Comparison of ENCODE assay signal across 8 cellular contexts in the genomic region with DNA sequence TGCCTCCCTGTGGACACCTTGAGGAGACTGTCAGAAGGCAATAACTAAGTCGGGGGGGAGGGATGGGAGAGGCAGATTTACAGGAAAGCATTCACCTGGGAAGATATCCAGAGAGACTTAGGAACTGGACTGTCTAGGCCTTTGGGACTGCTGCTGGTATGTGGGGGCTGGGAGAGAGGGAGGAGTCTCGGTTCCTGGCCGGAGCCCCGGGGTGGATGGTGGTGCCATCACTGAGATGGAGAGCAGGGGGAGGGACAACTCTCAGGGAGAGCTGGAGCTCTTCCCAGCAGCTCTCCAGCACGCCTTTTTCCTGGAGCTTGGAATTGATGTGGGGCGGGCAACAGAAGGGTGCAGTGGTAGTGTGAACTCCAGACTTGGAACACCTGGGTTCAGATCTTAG. TPM values are rescaled to one million over a fixed set of nuclear protein-coding genes. Genes with fewer than 3 reads are reported as not detected.
A peak's percentile ranks its signal among the peaks of the same experiment; 100 is the strongest.
DNase-seq lines count a peak whose midpoint lies in the region; ATAC-seq and TF ChIP-seq lines count a peak whose summit lies in the region.

No MANE protein-coding gene starts in this region.

- peak overlapping the region; percentile 92; the same call in 1 of the 2 replicates for H3K27ac ChIP-seq in 22Rv1
- H3K27ac ChIP-seq in muscle layer of duodenum (ENCODE audit: low read length) = peak overlapping the region; percentile 61

- no peak for TF ChIP-seq CTCF in 22Rv1 (IDR thresholded peaks at IDR 0.05)
- no peak for TF ChIP-seq CTCF in fibroblast of the aortic adventitia (IDR thresholded peaks at IDR 0.05; ENCODE audit: insufficient read depth, low read length)

- intact Hi-C loops in activated T-helper 1 cell treated with anti-CD3 and anti-CD28 coated beads, Interleukin-12 subunit alpha, Interleukin-12 subunit beta, Interleukin-2, Interleukin-4 antibody, amounts not matched to agents 30 ng/mL and 10 ng/mL and 1 ng/mL, durations not matched to agents 14 hours and 24 hours and 36 hours (cut with micrococcal nuclease) = no loop called here

- ATAC-seq in GM21367 (IDR thresholded peaks at IDR 0.05; ENCODE audit: unreplicated experiment) = no peak
- ATAC-seq in GM19023 (IDR thresholded peaks at IDR 0.05; ENCODE audit: unreplicated experiment) = no peak

- H3K27me3 ChIP-seq in muscle layer of duodenum (ENCODE audit: low read depth, low read length) = no peaks in the 10 kb centered on the region

- no peaks in the 10 kb centered on the region for H3K36me3 Mint-ChIP-seq in activated T-helper 1 cell treated with anti-CD3 and anti-CD28 coated beads, Interleukin-12 subunit alpha, Interleukin-12 subunit beta, Interleukin-2, Interleukin-4 antibody, amounts not matched to agents 30 ng/mL and 10 ng/mL and 1 ng/mL, durations not matched to agents 14 hours and 24 hours and 36 hours (ENCODE audit: low read depth)

- no peaks in the 10 kb centered on the region for H3K9me3 Mint-ChIP-seq in activated T-helper 1 cell treated with anti-CD3 and anti-CD28 coated beads, Interleukin-12 subunit alpha, Interleukin-12 subunit beta, Interleukin-2, Interleukin-4 antibody, amounts not matched to agents 30 ng/mL and 10 ng/mL and 1 ng/mL, durations not matched to agents 14 hours and 24 hours and 36 hours

- H3K4me3 Mint-ChIP-seq in activated T-helper 1 cell treated with anti-CD3 and anti-CD28 coated beads, Interleukin-12 subunit alpha, Interleukin-12 subunit beta, Interleukin-2, Interleukin-4 antibody, amounts not matched to agents 30 ng/mL and 10 ng/mL and 1 ng/mL, durations not matched to agents 14 hours and 24 hours and 36 hours = no peak overlapping the region

- H3K9me3 ChIP-seq in muscle layer of duodenum (ENCODE audit: control insufficient read depth in 1 of 2, low read length in 2 of 2) = no peaks in the 10 kb centered on the region

- in situ Hi-C loops in G401 (cut with HindIII; ENCODE audit: low sequenced_read_pairs) = no loop called here

- no peak overlapping the region for H3K27ac Mint-ChIP-seq in activated T-helper 1 cell treated with anti-CD3 and anti-CD28 coated beads, Interleukin-12 subunit alpha, Interleukin-12 subunit beta, Interleukin-2, Interleukin-4 antibody, amounts not matched to agents 30 ng/mL and 10 ng/mL and 1 ng/mL, durations not matched to agents 14 hours and 24 hours and 36 hours

- DNase-seq in NCI-H2196 treated with DMSO at 0.1 percent for 48 hours (lab: John Stamatoyannopoulos, UW; ENCODE audit: unreplicated experiment) = peak; percentile 34
- DNase-seq in fibroblast of the aortic adventitia (ENCODE audit: low read depth) = peak; percentile 69
- no peak for DNase-seq in G401 (ENCODE audit: low spot score)
- DNase-seq in activated T-helper 1 cell treated with anti-CD3 and anti-CD28 coated beads, Interleukin-12 subunit alpha, Interleukin-12 subunit beta, Interleukin-2, Interleukin-4 antibody, amounts not matched to agents 30 ng/mL and 10 ng/mL and 1 ng/mL, durations not matched to agents 14 hours and 24 hours and 36 hours (ENCODE audit: low spot score) = no peak

- peaks cover 4% of the 10 kb centered on the region for H3K27me3 Mint-ChIP-seq in activated T-helper 1 cell treated with anti-CD3 and anti-CD28 coated beads, Interleukin-12 subunit alpha, Interleukin-12 subunit beta, Interleukin-2, Interleukin-4 antibody, amounts not matched to agents 30 ng/mL and 10 ng/mL and 1 ng/mL, durations not matched to agents 14 hours and 24 hours and 36 hours (ENCODE audit: insufficient read depth)

- H3K36me3 ChIP-seq in muscle layer of duodenum (ENCODE audit: control insufficient read depth in 1 of 2, insufficient read depth in 2 of 2, low read length in 2 of 2) = peaks cover 0 to 8% of the 10 kb centered on the region in 2 donors

- peaks cover 5 to 15% of the 10 kb centered on the region in 2 donors for H3K4me1 ChIP-seq in muscle layer of duodenum (ENCODE audit: control insufficient read depth in 1 of 2, insufficient read depth in 2 of 2, low read length in 2 of 2)

- H3K4me1 Mint-ChIP-seq in activated T-helper 1 cell treated with anti-CD3 and anti-CD28 coated beads, Interleukin-12 subunit alpha, Interleukin-12 subunit beta, Interleukin-2, Interleukin-4 antibody, amounts not matched to agents 30 ng/mL and 10 ng/mL and 1 ng/mL, durations not matched to agents 14 hours and 24 hours and 36 hours (ENCODE audit: low read depth) = peaks cover 10% of the 10 kb centered on the region

- H3K4me3 ChIP-seq in fibroblast of the aortic adventitia (ENCODE audit: low read depth, low read length) (no peak overlapping the region), muscle layer of duodenum (ENCODE audit: low read depth in 1 of 2, low read length in 2 of 2) (no peak overlapping the region)

RNA-seq across cellular contexts. Expression of a gene that starts 22.1 kb away (rescaled TPM):
- 18.2 and 23.6 TPM in 2 replicates for total RNA-seq in fibroblast of the aortic adventitia (ENCODE audit: low replicate concordance)
- 46.6 and 61.3 TPM in 2 replicates for total RNA-seq in G401 (2014; rRNA removed; shearing (Covaris generic))
- 0.69 and 0.93 TPM in 2 replicates for total RNA-seq in activated T-helper 1 cell treated with anti-CD3 and anti-CD28 coated beads, Interleukin-12 subunit alpha, Interleukin-12 subunit beta, Interleukin-2, Interleukin-4 antibody, amounts not matched to agents 30 ng/mL and 10 ng/mL and 1 ng/mL, durations not matched to agents 14 hours and 24 hours and 36 hours

Comparison
In these comparisons a context has a peak if more than half of its experiments do, and no peak if none do; other contexts are left out.
1. DNase-seq: peak in NCI-H2196 treated with DMSO at 0.1 percent for 48 hours (single experiment) and fibroblast of the aortic adventitia (single experiment); none in G401 (single experiment) and activated T-helper 1 cell treated with anti-CD3 and anti-CD28 coated beads, Interleukin-12 subunit alpha, Interleukin-12 subunit beta, Interleukin-2, Interleukin-4 antibody, amounts not matched to agents 30 ng/mL and 10 ng/mL and 1 ng/mL, durations not matched to agents 14 hours and 24 hours and 36 hours (single experiment).